ENCODE assay signal across 16 cellular contexts in the genomic region with DNA sequence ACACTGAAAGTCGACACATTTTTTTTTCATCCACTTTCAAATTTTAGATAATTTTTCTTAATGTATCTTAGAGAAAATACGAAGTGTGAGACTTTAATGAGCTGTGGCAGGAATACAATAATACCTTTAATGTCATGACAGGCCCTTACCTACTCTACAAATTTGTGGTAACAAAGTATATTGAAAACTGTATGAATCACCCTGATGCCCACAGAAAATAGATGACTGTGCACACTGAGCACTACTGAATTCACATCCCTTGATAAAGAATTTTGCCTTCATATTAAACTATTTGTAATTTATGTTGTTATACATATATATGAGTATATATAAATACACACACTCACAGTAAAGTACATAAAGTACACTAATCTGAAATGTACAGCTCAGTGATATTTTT. TPM values are rescaled to one million over a fixed set of nuclear protein-coding genes. Genes with fewer than 3 reads are reported as not detected.
DNase-seq lines count a peak whose midpoint lies in the region; ATAC-seq and TF ChIP-seq lines count a peak whose summit lies in the region.
"Had no signal": no experiment of that assay in that cellular context is flagged by ENCODE, and none has a peak within 500 bp of the region (broad histone marks: within the 10 kb centered on the region; RNA-seq: fewer than 3 reads in every experiment).

No MANE protein-coding gene starts in this region.

- no peaks in the 10 kb centered on the region for H3K36me3 ChIP-seq in cardiac muscle cell
- no peaks in the 10 kb centered on the region for H3K36me3 ChIP-seq in heart left ventricle
- H3K36me3 ChIP-seq: BLaER1 treated with 17β-estradiol and CSF1 and Interleukin-3, amounts not matched to agents 10 nM and 100 nM had no signal

- 40 to 78% (median 41%) methylated on average over 2 of the region's 2 CpGs for WGBS in heart left ventricle, 4 donors

- intact Hi-C loops in heart left ventricle (cut with DNase I): no loop called here
- intact Hi-C loops in activated T-helper 1 cell treated with anti-CD3 and anti-CD28 coated beads, Interleukin-12 subunit alpha, Interleukin-12 subunit beta, Interleukin-2, Interleukin-4 antibody, amounts not matched to agents 30 ng/mL and 10 ng/mL and 1 ng/mL, durations not matched to agents 14 hours and 24 hours and 36 hours (cut with micrococcal nuclease): no loop called here

- no peaks in the 10 kb centered on the region for H3K4me1 Mint-ChIP-seq in activated T-helper 17 cell treated with anti-CD3 and anti-CD28 coated beads, Interleukin-2, amount 50 U/mL, for 72 hours
- no peaks in the 10 kb centered on the region for H3K4me1 Mint-ChIP-seq in activated T-helper 1 cell treated with anti-CD3 and anti-CD28 coated beads, Interleukin-12 subunit alpha, Interleukin-12 subunit beta, Interleukin-2, Interleukin-4 antibody, amounts not matched to agents 30 ng/mL and 10 ng/mL and 1 ng/mL, durations not matched to agents 14 hours and 24 hours and 36 hours (ENCODE audit: low read depth)
- no peaks in the 10 kb centered on the region for H3K4me1 Mint-ChIP-seq in endothelial cell (ENCODE audit: unreplicated experiment)
- H3K4me1 Mint-ChIP-seq: CD4-positive, CD25-positive, alpha-beta regulatory T cell had no signal

- H3K4me3 ChIP-seq in cardiac muscle cell (no peak overlapping the region), heart left ventricle (no peak overlapping the region)
- H3K4me3 ChIP-seq: BLaER1 treated with 17β-estradiol and CSF1 and Interleukin-3, amounts not matched to agents 10 nM and 100 nM; GM23338 had no signal

- DNase-seq in cardiac muscle cell (ENCODE audit: low read depth in 1 of 2, low spot score in 1 of 2): no peak
- no peak for DNase-seq in heart left ventricle
- DNase-seq in glomerular visceral epithelial cell (ENCODE audit: extremely low spot score): peak; percentile 7
- DNase-seq in T-helper 2 cell: no peak
- DNase-seq in activated T-helper 1 cell treated with anti-CD3 and anti-CD28 coated beads, Interleukin-12 subunit alpha, Interleukin-12 subunit beta, Interleukin-2, Interleukin-4 antibody, amounts not matched to agents 30 ng/mL and 10 ng/mL and 1 ng/mL, durations not matched to agents 14 hours and 24 hours and 36 hours (ENCODE audit: low spot score): no peak
- DNase-seq in endothelial cell (ENCODE audit: low spot score): no peak
- no peak for DNase-seq in NCI-H2081 treated with DMSO at 0.1 percent for 48 hours (lab: John Stamatoyannopoulos, UW)
- DNase-seq: 8988T; ACHN; CD4-positive, CD25-positive, alpha-beta regulatory T cell; H7 had no signal

- H3K36me3 Mint-ChIP-seq in activated T-helper 17 cell treated with anti-CD3 and anti-CD28 coated beads, Interleukin-2, amount 50 U/mL, for 72 hours (ENCODE audit: low read depth): no peaks in the 10 kb centered on the region
- H3K36me3 Mint-ChIP-seq in activated T-helper 1 cell treated with anti-CD3 and anti-CD28 coated beads, Interleukin-12 subunit alpha, Interleukin-12 subunit beta, Interleukin-2, Interleukin-4 antibody, amounts not matched to agents 30 ng/mL and 10 ng/mL and 1 ng/mL, durations not matched to agents 14 hours and 24 hours and 36 hours (ENCODE audit: low read depth): no peaks in the 10 kb centered on the region
- no peaks in the 10 kb centered on the region for H3K36me3 Mint-ChIP-seq in endothelial cell (ENCODE audit: low read depth, unreplicated experiment)
- H3K36me3 Mint-ChIP-seq: CD4-positive, CD25-positive, alpha-beta regulatory T cell had no signal

- H3K4me1 ChIP-seq in cardiac muscle cell (ENCODE audit: low read depth) (peaks cover 19% of the 10 kb centered on the region), heart left ventricle (peaks cover 0 to 15% (median 0%) of the 10 kb centered on the region in 12 donors)

- H3K4me3 Mint-ChIP-seq in activated T-helper 17 cell treated with anti-CD3 and anti-CD28 coated beads, Interleukin-2, amount 50 U/mL, for 72 hours: no peak overlapping the region
- no peak overlapping the region for H3K4me3 Mint-ChIP-seq in activated T-helper 1 cell treated with anti-CD3 and anti-CD28 coated beads, Interleukin-12 subunit alpha, Interleukin-12 subunit beta, Interleukin-2, Interleukin-4 antibody, amounts not matched to agents 30 ng/mL and 10 ng/mL and 1 ng/mL, durations not matched to agents 14 hours and 24 hours and 36 hours
- no peak overlapping the region for H3K4me3 Mint-ChIP-seq in endothelial cell (ENCODE audit: unreplicated experiment)
- H3K4me3 Mint-ChIP-seq: CD4-positive, CD25-positive, alpha-beta regulatory T cell; GM23338 had no signal

- no peaks in the 10 kb centered on the region for H3K9me3 Mint-ChIP-seq in activated T-helper 17 cell treated with anti-CD3 and anti-CD28 coated beads, Interleukin-2, amount 50 U/mL, for 72 hours
- no peaks in the 10 kb centered on the region for H3K9me3 Mint-ChIP-seq in activated T-helper 1 cell treated with anti-CD3 and anti-CD28 coated beads, Interleukin-12 subunit alpha, Interleukin-12 subunit beta, Interleukin-2, Interleukin-4 antibody, amounts not matched to agents 30 ng/mL and 10 ng/mL and 1 ng/mL, durations not matched to agents 14 hours and 24 hours and 36 hours
- no peaks in the 10 kb centered on the region for H3K9me3 Mint-ChIP-seq in endothelial cell (ENCODE audit: unreplicated experiment)

- no peaks in the 10 kb centered on the region for H3K27me3 Mint-ChIP-seq in activated T-helper 17 cell treated with anti-CD3 and anti-CD28 coated beads, Interleukin-2, amount 50 U/mL, for 72 hours
- H3K27me3 Mint-ChIP-seq in activated T-helper 1 cell treated with anti-CD3 and anti-CD28 coated beads, Interleukin-12 subunit alpha, Interleukin-12 subunit beta, Interleukin-2, Interleukin-4 antibody, amounts not matched to agents 30 ng/mL and 10 ng/mL and 1 ng/mL, durations not matched to agents 14 hours and 24 hours and 36 hours (ENCODE audit: insufficient read depth): no peaks in the 10 kb centered on the region
- no peaks in the 10 kb centered on the region for H3K27me3 Mint-ChIP-seq in endothelial cell (ENCODE audit: unreplicated experiment)
- H3K27me3 Mint-ChIP-seq: CD4-positive, CD25-positive, alpha-beta regulatory T cell had no signal

- H3K9me3 ChIP-seq in cardiac muscle cell (ENCODE audit: low read depth) (no peaks in the 10 kb centered on the region), heart left ventricle (peaks cover 0 to 7% (median 0%) of the 10 kb centered on the region in 12 donors)

- H3K27ac Mint-ChIP-seq in activated T-helper 17 cell treated with anti-CD3 and anti-CD28 coated beads, Interleukin-2, amount 50 U/mL, for 72 hours: no peak overlapping the region
- no peak overlapping the region for H3K27ac Mint-ChIP-seq in activated T-helper 1 cell treated with anti-CD3 and anti-CD28 coated beads, Interleukin-12 subunit alpha, Interleukin-12 subunit beta, Interleukin-2, Interleukin-4 antibody, amounts not matched to agents 30 ng/mL and 10 ng/mL and 1 ng/mL, durations not matched to agents 14 hours and 24 hours and 36 hours
- H3K27ac Mint-ChIP-seq in endothelial cell (ENCODE audit: unreplicated experiment): no peak overlapping the region
- H3K27ac Mint-ChIP-seq: CD4-positive, CD25-positive, alpha-beta regulatory T cell; GM23338 had no signal

- H3K27ac ChIP-seq in cardiac muscle cell (peak overlapping the region; percentile 88), heart left ventricle (no peak overlapping the region)
- H3K27ac ChIP-seq: BLaER1 treated with 17β-estradiol and CSF1 and Interleukin-3, amounts not matched to agents 10 nM and 100 nM had no signal

- no peak for TF ChIP-seq POLR2A in heart left ventricle (IDR thresholded peaks at IDR 0.05)

- no peak for ATAC-seq in heart left ventricle
- ATAC-seq in activated T-helper 17 cell treated with anti-CD3 and anti-CD28 coated beads, Interleukin-2, amount 50 U/mL, for 72 hours (replicated peaks): peak; percentile 40
- ATAC-seq: GM23338 had no signal

- H3K27me3 ChIP-seq in cardiac muscle cell (no peaks in the 10 kb centered on the region), heart left ventricle (no peaks in the 10 kb centered on the region)
- H3K27me3 ChIP-seq: BLaER1 treated with 17β-estradiol and CSF1 and Interleukin-3, amounts not matched to agents 10 nM and 100 nM had no signal

- TF ChIP-seq CTCF in cardiac muscle cell (IDR thresholded peaks at IDR 0.05; ENCODE audit: low read depth, low read length) (no peak), heart left ventricle (IDR thresholded peaks at IDR 0.05) (no peak), endothelial cell (IDR thresholded peaks at IDR 0.05; ENCODE audit: unreplicated experiment) (no peak)

RNA-seq across cellular contexts. Expression of a gene that starts 51.7 kb away (rescaled TPM):
- total RNA-seq in cardiac muscle cell (0.28 TPM in 1 of 2 replicates, not detected in the other), heart left ventricle (not detected), endothelial cell (ENCODE audit: unreplicated experiment) (not detected)
- polyA plus RNA-seq in cardiac muscle cell (0.18 TPM in 1 of 2 replicates, not detected in the other), heart left ventricle (not detected)
- not detected for total RNA-seq in activated T-helper 17 cell treated with anti-CD3 and anti-CD28 coated beads, Interleukin-2, amount 50 U/mL, for 72 hours
- total RNA-seq in activated T-helper 1 cell treated with anti-CD3 and anti-CD28 coated beads, Interleukin-12 subunit alpha, Interleukin-12 subunit beta, Interleukin-2, Interleukin-4 antibody, amounts not matched to agents 30 ng/mL and 10 ng/mL and 1 ng/mL, durations not matched to agents 14 hours and 24 hours and 36 hours: not detected in 2 replicates
- total RNA-seq: CD4-positive, CD25-positive, alpha-beta regulatory T cell; Daoy; H7; HT-29 had no signal
- polyA plus RNA-seq: CD4-positive, CD25-positive, alpha-beta regulatory T cell; GM23338 had no signal
